ENCODE assay signal across 17 cellular contexts in the genomic region with DNA sequence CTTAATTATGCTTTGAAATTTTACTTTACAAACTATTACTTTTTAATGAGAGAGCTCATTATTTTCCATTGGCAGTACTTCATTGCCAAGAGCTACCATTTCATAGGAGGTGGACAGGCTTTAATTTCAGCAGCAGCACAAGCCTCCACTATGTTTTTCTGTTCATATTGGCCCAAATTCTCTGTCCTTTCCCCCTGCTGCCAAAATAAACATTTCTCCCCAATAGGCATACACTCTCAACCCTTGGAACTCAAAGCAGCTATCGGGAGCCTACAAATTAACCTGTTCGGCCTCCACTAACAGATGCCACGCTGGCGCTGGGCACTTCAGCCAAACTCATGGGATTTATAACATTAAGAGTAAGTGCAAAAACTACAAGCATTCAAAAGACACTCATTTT.
DNase-seq lines count a peak whose midpoint lies in the region; ATAC-seq and TF ChIP-seq lines count a peak whose summit lies in the region.
"Had no signal": no experiment of that assay in that cellular context is flagged by ENCODE, and none has a peak within 500 bp of the region (broad histone marks: within the 10 kb centered on the region; RNA-seq: fewer than 3 reads in every experiment).

No MANE protein-coding gene starts in this region.

- no peak overlapping the region for H3K4me3 ChIP-seq in RWPE2 (ENCODE audit: severe bottlenecking)

- TF ChIP-seq CTCF in RWPE2 (IDR thresholded peaks at IDR 0.05; ENCODE audit: poor library complexity, severe bottlenecking) = no peak

- H3K27ac ChIP-seq in RWPE2 (ENCODE audit: poor library complexity, severe bottlenecking) = peak overlapping the region; percentile 70
- H3K27ac ChIP-seq in epithelial cell of prostate = peak overlapping the region; percentile 96
- H3K27ac ChIP-seq: SK-N-MC had no signal

- H3K9me3 ChIP-seq in RWPE2 (ENCODE audit: severe bottlenecking) = no peaks in the 10 kb centered on the region

- peaks cover 26% of the 10 kb centered on the region for H3K4me1 ChIP-seq in RWPE2 (ENCODE audit: insufficient read depth, poor library complexity, severe bottlenecking)

- ATAC-seq in Right ventricle myocardium inferior (peak; percentile 50), Right ventricle myocardium superior (ENCODE audit: poor library complexity) (no peak), RWPE2 (ENCODE audit: low read depth) (no peak), HG02642 (IDR thresholded peaks at IDR 0.05; ENCODE audit: poor library complexity, unreplicated experiment) (no peak)

- no peak for DNase-seq in Right ventricle myocardium inferior (ENCODE audit: missing footprints)
- DNase-seq in Right ventricle myocardium superior = no peak
- no peak for DNase-seq in RWPE2 (ENCODE audit: low spot score)
- no peak for DNase-seq in epithelial cell of prostate (ENCODE audit: low read depth, low spot score)
- DNase-seq in putamen (ENCODE audit: low spot score) = peak; percentile 41
- DNase-seq in stimulated activated CD8-positive, alpha-beta memory T cell treated with anti-CD3 and anti-CD28 coated beads, Interleukin-4, amount 100 ng/mL, for 48 hours = no peak
- DNase-seq in NCI-H1694 (lab: John Stamatoyannopoulos, UW) = no peak
- DNase-seq: AML-193, COR-L47, H7, Karpas-422, MM.1S, NCI-H1092 treated with DMSO at 0.1 percent for 48 hours, NCI-H187, NCI-H345 had no signal

- intact Hi-C loops in Right ventricle myocardium inferior (cut with DNase I) = no loop called here
- intact Hi-C loops in Right ventricle myocardium superior (cut with DNase I) = no loop called here

- H3K27me3 ChIP-seq in RWPE2 (ENCODE audit: insufficient read depth, poor library complexity, severe bottlenecking) = no peaks in the 10 kb centered on the region

- no peaks in the 10 kb centered on the region for H3K36me3 ChIP-seq in RWPE2 (ENCODE audit: low read depth)
